Comparison of ENCODE assay signal across 18 cellular contexts in genomic region chr11:104118105-104118762, GRCh38. TPM values are rescaled to one million over a fixed set of nuclear protein-coding genes. Genes with fewer than 3 reads are reported as not detected.
"Had no signal": no experiment of that assay in that cellular context is flagged by ENCODE, and none has a peak within 500 bp of the region (broad histone marks: within the 10 kb centered on the region; RNA-seq: fewer than 3 reads in every experiment).

No MANE protein-coding gene starts in this region.

- H3K27me3 Mint-ChIP-seq: activated CD4-positive, alpha-beta memory T cell treated with anti-CD3 and anti-CD28 coated beads, Interleukin-2, amount 10 ng/mL, durations not matched to agents 7 days and 5 days; effector memory CD8-positive, alpha-beta T cell; stimulated activated naive B cell treated with anti-CD40 and anti-IgM and Interleukin-4, amounts not matched to agents 10 μg/mL and 1 μg/mL and 100 μg/mL, for 72 hours had no signal

- H3K27ac Mint-ChIP-seq: activated CD4-positive, alpha-beta memory T cell treated with anti-CD3 and anti-CD28 coated beads, Interleukin-2, amount 10 ng/mL, durations not matched to agents 7 days and 5 days; activated T-cell treated with anti-CD3 and anti-CD28 coated beads, Interleukin-2, amount 50 U/mL, for 72 hours; effector memory CD8-positive, alpha-beta T cell; stimulated activated naive B cell treated with anti-CD40 and anti-IgM and Interleukin-4, amounts not matched to agents 10 μg/mL and 1 μg/mL and 100 μg/mL, for 72 hours had no signal

- ATAC-seq: body of pancreas; effector memory CD8-positive, alpha-beta T cell; heart right ventricle had no signal

- H3K36me3 Mint-ChIP-seq: stimulated activated naive B cell treated with anti-CD40 and anti-IgM and Interleukin-4, amounts not matched to agents 10 μg/mL and 1 μg/mL and 100 μg/mL, for 72 hours had no signal

- DNase-seq: activated CD4-positive, alpha-beta memory T cell treated with anti-CD3 and anti-CD28 coated beads, Interleukin-2, amount 10 ng/mL, durations not matched to agents 7 days and 5 days; activated CD4-positive, alpha-beta T cell treated with anti-CD3 and anti-CD28 coated beads for 4 hours; activated CD8-positive, alpha-beta memory T cell treated with anti-CD3 and anti-CD28 coated beads, Interleukin-2, amount 50 U/mL, for 48 hours; activated gamma-delta T cell treated with Interleukin-2 at 50 U/mL for 16 hours; activated T-cell treated with anti-CD3 and anti-CD28 coated beads, Interleukin-2, amount 50 U/mL, for 72 hours; body of pancreas; effector memory CD8-positive, alpha-beta T cell; esophagus squamous epithelium; heart right ventricle; left ventricle myocardium inferior; mammary epithelial cell; midbrain; occipital lobe; posterior cingulate gyrus; spleen; stimulated activated naive B cell treated with anti-CD40 and anti-IgM and Interleukin-4, amounts not matched to agents 10 μg/mL and 1 μg/mL and 100 μg/mL, for 72 hours; thyroid gland had no signal

- H3K4me1 Mint-ChIP-seq: activated CD4-positive, alpha-beta memory T cell treated with anti-CD3 and anti-CD28 coated beads, Interleukin-2, amount 10 ng/mL, durations not matched to agents 7 days and 5 days; stimulated activated naive B cell treated with anti-CD40 and anti-IgM and Interleukin-4, amounts not matched to agents 10 μg/mL and 1 μg/mL and 100 μg/mL, for 72 hours had no signal

- H3K9me3 Mint-ChIP-seq: activated CD4-positive, alpha-beta memory T cell treated with anti-CD3 and anti-CD28 coated beads, Interleukin-2, amount 10 ng/mL, durations not matched to agents 7 days and 5 days had no signal

- H3K4me3 Mint-ChIP-seq: activated CD4-positive, alpha-beta memory T cell treated with anti-CD3 and anti-CD28 coated beads, Interleukin-2, amount 10 ng/mL, durations not matched to agents 7 days and 5 days; activated T-cell treated with anti-CD3 and anti-CD28 coated beads, Interleukin-2, amount 50 U/mL, for 72 hours; effector memory CD8-positive, alpha-beta T cell; stimulated activated naive B cell treated with anti-CD40 and anti-IgM and Interleukin-4, amounts not matched to agents 10 μg/mL and 1 μg/mL and 100 μg/mL, for 72 hours had no signal

RNA-seq across cellular contexts. Expression of gene PDGFD, which starts 45.7 kb away (rescaled TPM):
- total RNA-seq: activated CD4-positive, alpha-beta memory T cell treated with anti-CD3 and anti-CD28 coated beads, Interleukin-2, amount 10 ng/mL, durations not matched to agents 7 days and 5 days; T-helper 2 cell treated with Interferon-gamma antibody and Interleukin-4, amounts not matched to agents 100 ng/mL and 5 ng/mL, for 36 hours had no signal
